9 cellular contexts compared by ENCODE assay signal in genomic region chr4:171517883-171518282, GRCh38.
"Had no signal": no experiment of that assay in that cellular context is flagged by ENCODE, and none has a peak within 500 bp of the region (broad histone marks: within the 10 kb centered on the region; RNA-seq: fewer than 3 reads in every experiment).

No MANE protein-coding gene starts in this region.

- H3K4me3 Mint-ChIP-seq: GM23338, H9 had no signal

- DNase-seq: H9, HCEC 1CT, IMR-90, KG1 had no signal

- H3K4me3 ChIP-seq: GM23338, K562 had no signal

- FAIRE-seq: H1, H54, HTR-8/SVneo, K562 had no signal

- ATAC-seq: GM23338, K562 had no signal

- H3K9me3 Mint-ChIP-seq: GM23338, H9 had no signal

- H3K4me1 Mint-ChIP-seq: GM23338, H9 had no signal

- H2AFZ ChIP-seq: GM23338 had no signal

- H3K27ac Mint-ChIP-seq: GM23338, H9 had no signal

- H3K4me2 ChIP-seq: GM23338 had no signal
